In the genomic region with DNA sequence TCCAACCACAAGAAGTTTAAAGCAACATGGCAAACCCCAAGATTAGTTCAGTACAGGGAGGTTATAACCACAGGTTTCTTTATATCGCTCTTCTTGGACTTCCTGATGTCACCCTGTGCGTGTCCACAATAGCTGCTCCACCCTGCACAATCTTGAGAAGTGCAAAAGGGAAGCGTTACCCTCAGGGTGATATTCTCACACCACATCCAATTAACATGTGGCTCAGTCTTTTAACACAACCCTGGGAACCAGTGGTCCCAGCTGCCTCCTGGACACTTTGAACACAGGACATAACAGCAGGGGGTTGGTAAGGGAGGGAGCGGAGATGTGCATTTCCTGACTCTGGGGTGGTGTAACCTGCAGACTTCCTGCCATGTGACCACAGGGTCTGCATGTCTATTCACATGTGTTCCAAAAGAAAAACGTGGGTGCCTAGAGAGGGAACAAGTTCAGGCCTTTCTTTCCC, we compare ENCODE assay signal across 1 cellular context.
A peak's percentile ranks its signal among the peaks of the same experiment; 100 is the strongest.
TF ChIP-seq lines count a peak whose summit lies in the region.

No MANE protein-coding gene starts in this region.

TF ChIP-seq in GM12878, 131 proteins besides CTCF, POLR2A, EP300 and RAD21 (continued from another document and continues in another):
- TF ChIP-seq, protein P1, sequence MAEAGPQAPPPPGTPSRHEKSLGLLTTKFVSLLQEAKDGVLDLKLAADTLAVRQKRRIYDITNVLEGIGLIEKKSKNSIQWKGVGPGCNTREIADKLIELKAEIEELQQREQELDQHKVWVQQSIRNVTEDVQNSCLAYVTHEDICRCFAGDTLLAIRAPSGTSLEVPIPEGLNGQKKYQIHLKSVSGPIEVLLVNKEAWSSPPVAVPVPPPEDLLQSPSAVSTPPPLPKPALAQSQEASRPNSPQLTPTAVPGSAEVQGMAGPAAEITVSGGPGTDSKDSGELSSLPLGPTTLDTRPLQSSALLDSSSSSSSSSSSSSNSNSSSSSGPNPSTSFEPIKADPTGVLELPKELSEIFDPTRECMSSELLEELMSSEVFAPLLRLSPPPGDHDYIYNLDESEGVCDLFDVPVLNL (IDR thresholded peaks at IDR 0.05; ENCODE audit: low read depth, low read length): no peak
- TF ChIP-seq IKZF1 (conservative IDR thresholded peaks at IDR 0.05) (peak; percentile 95), HDAC6 (IDR thresholded peaks at IDR 0.05; ENCODE audit: unreplicated experiment) (no peak), SMAD1 (IDR thresholded peaks at IDR 0.05; ENCODE audit: low read depth, partially characterized antibody) (peak; percentile 79), BMI1 (IDR thresholded peaks at IDR 0.05; ENCODE audit: borderline replicate concordance) (peak; percentile 76; the same call in 1 of the 2 replicates), HCFC1 (IDR thresholded peaks at IDR 0.05; ENCODE audit: low read length) (no peak), CHD2 (IDR thresholded peaks at IDR 0.05; ENCODE audit: borderline replicate concordance, low read depth, low read length) (peak; percentile 80), FOS (IDR thresholded peaks at IDR 0.05; ENCODE audit: borderline replicate concordance, extremely low read depth, insufficient read length) (no peak), GATAD2B (conservative IDR thresholded peaks at IDR 0.05; ENCODE audit: low read depth) (peak; percentile 98), CREB1 (IDR thresholded peaks at IDR 0.05; ENCODE audit: low read depth) (peak; percentile 72; the same call in 1 of the 2 replicates), IRF4 (IDR thresholded peaks at IDR 0.05; ENCODE audit: low read depth, low read length) (peak; percentile 57; the same call in 1 of the 2 replicates), MEF2B (IDR thresholded peaks at IDR 0.05; ENCODE audit: partially characterized antibody, poor library complexity, severe bottlenecking) (peak; percentile 90), SP1 (IDR thresholded peaks at IDR 0.05; ENCODE audit: low read depth, low read length) (peak; percentile 44), ATF7 (IDR thresholded peaks at IDR 0.05; ENCODE audit: low read depth) (peak; percentile 92), ZNF622 (IDR thresholded peaks at IDR 0.05) (no peak), NFIC (IDR thresholded peaks at IDR 0.05; ENCODE audit: low read depth, low read length) (peak; percentile 93), FOXM1 (IDR thresholded peaks at IDR 0.05; ENCODE audit: low read depth, low read length) (peak; percentile 74), CBFB (IDR thresholded peaks at IDR 0.05; ENCODE audit: low read depth) (peak; percentile 77; the same call in 1 of the 2 replicates), HDGF (IDR thresholded peaks at IDR 0.05) (peak; percentile 80; the same call in 1 of the 2 replicates), RAD51 (IDR thresholded peaks at IDR 0.05) (peak; percentile 84), ZNF384 (IDR thresholded peaks at IDR 0.05; ENCODE audit: borderline replicate concordance, low read depth, low read length) (no peak), ZBED1 (IDR thresholded peaks at IDR 0.05; ENCODE audit: borderline replicate concordance) (peak; percentile 96), CREM (IDR thresholded peaks at IDR 0.05; ENCODE audit: low read depth) (peak; percentile 58), PAX8 (IDR thresholded peaks at IDR 0.05) (no peak), TARDBP (IDR thresholded peaks at IDR 0.05; ENCODE audit: borderline replicate concordance) (0 out of 2 replicates have a peak, but pooled peaks have one; percentile 34), DPF2 (IDR thresholded peaks at IDR 0.05) (peak; percentile 93), POU2F2 (IDR thresholded peaks at IDR 0.05; ENCODE audit: borderline replicate concordance, low read depth, low read length) (peak; percentile 83; the same call in 1 of the 3 replicates), GABPA (IDR thresholded peaks at IDR 0.05; ENCODE audit: low read depth) (peak; percentile 72), TBL1XR1 (IDR thresholded peaks at IDR 0.05; ENCODE audit: low read depth, low read length) (peak; percentile 79), YBX1 (IDR thresholded peaks at IDR 0.05) (no peak), POLR2AphosphoS5 (IDR thresholded peaks at IDR 0.05; ENCODE audit: low read length) (peak; percentile 41; the same call in 1 of the 2 replicates), MTA3 (IDR thresholded peaks at IDR 0.05; ENCODE audit: borderline replicate concordance, low read length) (peak; percentile 63; the same call in 1 of the 2 replicates), RUNX3 (IDR thresholded peaks at IDR 0.05; ENCODE audit: low read length) (peak; percentile 96), BCL11A (IDR thresholded peaks at IDR 0.05; ENCODE audit: low read depth, low read length) (peak; percentile 93), STAT1 (conservative IDR thresholded peaks at IDR 0.05) (0 out of 2 replicates have a peak, but pooled peaks have one; percentile 56), KDM1A (IDR thresholded peaks at IDR 0.05; ENCODE audit: borderline replicate concordance) (no peak), TCF12 (IDR thresholded peaks at IDR 0.05; ENCODE audit: low read depth, low read length) (peak; percentile 90), EED (IDR thresholded peaks at IDR 0.05; ENCODE audit: low read depth) (peak; percentile 93)
- TF ChIP-seq, protein P2, sequence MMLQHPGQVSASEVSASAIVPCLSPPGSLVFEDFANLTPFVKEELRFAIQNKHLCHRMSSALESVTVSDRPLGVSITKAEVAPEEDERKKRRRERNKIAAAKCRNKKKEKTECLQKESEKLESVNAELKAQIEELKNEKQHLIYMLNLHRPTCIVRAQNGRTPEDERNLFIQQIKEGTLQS (IDR thresholded peaks at IDR 0.05; ENCODE audit: borderline replicate concordance, extremely low read depth, low read depth, low read length): peak; percentile 46; the same call in 1 of the 2 replicates
- TF ChIP-seq, protein P3, sequence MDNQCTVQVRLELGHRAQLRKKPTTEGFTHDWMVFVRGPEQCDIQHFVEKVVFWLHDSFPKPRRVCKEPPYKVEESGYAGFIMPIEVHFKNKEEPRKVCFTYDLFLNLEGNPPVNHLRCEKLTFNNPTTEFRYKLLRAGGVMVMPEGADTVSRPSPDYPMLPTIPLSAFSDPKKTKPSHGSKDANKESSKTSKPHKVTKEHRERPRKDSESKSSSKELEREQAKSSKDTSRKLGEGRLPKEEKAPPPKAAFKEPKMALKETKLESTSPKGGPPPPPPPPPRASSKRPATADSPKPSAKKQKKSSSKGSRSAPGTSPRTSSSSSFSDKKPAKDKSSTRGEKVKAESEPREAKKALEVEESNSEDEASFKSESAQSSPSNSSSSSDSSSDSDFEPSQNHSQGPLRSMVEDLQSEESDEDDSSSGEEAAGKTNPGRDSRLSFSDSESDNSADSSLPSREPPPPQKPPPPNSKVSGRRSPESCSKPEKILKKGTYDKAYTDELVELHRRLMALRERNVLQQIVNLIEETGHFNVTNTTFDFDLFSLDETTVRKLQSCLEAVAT (IDR thresholded peaks at IDR 0.05): peak; percentile 87
- TF ChIP-seq, protein P4, sequence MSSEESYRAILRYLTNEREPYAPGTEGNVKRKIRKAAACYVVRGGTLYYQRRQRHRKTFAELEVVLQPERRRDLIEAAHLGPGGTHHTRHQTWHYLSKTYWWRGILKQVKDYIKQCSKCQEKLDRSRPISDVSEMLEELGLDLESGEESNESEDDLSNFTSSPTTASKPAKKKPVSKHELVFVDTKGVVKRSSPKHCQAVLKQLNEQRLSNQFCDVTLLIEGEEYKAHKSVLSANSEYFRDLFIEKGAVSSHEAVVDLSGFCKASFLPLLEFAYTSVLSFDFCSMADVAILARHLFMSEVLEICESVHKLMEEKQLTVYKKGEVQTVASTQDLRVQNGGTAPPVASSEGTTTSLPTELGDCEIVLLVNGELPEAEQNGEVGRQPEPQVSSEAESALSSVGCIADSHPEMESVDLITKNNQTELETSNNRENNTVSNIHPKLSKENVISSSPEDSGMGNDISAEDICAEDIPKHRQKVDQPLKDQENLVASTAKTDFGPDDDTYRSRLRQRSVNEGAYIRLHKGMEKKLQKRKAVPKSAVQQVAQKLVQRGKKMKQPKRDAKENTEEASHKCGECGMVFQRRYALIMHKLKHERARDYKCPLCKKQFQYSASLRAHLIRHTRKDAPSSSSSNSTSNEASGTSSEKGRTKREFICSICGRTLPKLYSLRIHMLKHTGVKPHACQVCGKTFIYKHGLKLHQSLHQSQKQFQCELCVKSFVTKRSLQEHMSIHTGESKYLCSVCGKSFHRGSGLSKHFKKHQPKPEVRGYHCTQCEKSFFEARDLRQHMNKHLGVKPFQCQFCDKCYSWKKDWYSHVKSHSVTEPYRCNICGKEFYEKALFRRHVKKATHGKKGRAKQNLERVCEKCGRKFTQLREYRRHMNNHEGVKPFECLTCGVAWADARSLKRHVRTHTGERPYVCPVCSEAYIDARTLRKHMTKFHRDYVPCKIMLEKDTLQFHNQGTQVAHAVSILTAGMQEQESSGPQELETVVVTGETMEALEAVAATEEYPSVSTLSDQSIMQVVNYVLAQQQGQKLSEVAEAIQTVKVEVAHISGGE (CRISPR knock-in tag; IDR thresholded peaks at IDR 0.05): no peak
- TF ChIP-seq, protein P5, sequence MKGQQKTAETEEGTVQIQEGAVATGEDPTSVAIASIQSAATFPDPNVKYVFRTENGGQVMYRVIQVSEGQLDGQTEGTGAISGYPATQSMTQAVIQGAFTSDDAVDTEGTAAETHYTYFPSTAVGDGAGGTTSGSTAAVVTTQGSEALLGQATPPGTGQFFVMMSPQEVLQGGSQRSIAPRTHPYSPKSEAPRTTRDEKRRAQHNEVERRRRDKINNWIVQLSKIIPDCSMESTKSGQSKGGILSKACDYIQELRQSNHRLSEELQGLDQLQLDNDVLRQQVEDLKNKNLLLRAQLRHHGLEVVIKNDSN (IDR thresholded peaks at IDR 0.05; ENCODE audit: borderline replicate concordance, extremely low read length, insufficient read depth, low read depth, low read length): peak; percentile 65
- TF ChIP-seq, protein P6, sequence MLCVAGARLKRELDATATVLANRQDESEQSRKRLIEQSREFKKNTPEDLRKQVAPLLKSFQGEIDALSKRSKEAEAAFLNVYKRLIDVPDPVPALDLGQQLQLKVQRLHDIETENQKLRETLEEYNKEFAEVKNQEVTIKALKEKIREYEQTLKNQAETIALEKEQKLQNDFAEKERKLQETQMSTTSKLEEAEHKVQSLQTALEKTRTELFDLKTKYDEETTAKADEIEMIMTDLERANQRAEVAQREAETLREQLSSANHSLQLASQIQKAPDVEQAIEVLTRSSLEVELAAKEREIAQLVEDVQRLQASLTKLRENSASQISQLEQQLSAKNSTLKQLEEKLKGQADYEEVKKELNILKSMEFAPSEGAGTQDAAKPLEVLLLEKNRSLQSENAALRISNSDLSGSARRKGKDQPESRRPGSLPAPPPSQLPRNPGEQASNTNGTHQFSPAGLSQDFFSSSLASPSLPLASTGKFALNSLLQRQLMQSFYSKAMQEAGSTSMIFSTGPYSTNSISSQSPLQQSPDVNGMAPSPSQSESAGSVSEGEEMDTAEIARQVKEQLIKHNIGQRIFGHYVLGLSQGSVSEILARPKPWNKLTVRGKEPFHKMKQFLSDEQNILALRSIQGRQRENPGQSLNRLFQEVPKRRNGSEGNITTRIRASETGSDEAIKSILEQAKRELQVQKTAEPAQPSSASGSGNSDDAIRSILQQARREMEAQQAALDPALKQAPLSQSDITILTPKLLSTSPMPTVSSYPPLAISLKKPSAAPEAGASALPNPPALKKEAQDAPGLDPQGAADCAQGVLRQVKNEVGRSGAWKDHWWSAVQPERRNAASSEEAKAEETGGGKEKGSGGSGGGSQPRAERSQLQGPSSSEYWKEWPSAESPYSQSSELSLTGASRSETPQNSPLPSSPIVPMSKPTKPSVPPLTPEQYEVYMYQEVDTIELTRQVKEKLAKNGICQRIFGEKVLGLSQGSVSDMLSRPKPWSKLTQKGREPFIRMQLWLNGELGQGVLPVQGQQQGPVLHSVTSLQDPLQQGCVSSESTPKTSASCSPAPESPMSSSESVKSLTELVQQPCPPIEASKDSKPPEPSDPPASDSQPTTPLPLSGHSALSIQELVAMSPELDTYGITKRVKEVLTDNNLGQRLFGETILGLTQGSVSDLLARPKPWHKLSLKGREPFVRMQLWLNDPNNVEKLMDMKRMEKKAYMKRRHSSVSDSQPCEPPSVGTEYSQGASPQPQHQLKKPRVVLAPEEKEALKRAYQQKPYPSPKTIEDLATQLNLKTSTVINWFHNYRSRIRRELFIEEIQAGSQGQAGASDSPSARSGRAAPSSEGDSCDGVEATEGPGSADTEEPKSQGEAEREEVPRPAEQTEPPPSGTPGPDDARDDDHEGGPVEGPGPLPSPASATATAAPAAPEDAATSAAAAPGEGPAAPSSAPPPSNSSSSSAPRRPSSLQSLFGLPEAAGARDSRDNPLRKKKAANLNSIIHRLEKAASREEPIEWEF (IDR thresholded peaks at IDR 0.05; ENCODE audit: insufficient replicate concordance, low read depth, low read length): peak; percentile 55
- TF ChIP-seq, protein P7, sequence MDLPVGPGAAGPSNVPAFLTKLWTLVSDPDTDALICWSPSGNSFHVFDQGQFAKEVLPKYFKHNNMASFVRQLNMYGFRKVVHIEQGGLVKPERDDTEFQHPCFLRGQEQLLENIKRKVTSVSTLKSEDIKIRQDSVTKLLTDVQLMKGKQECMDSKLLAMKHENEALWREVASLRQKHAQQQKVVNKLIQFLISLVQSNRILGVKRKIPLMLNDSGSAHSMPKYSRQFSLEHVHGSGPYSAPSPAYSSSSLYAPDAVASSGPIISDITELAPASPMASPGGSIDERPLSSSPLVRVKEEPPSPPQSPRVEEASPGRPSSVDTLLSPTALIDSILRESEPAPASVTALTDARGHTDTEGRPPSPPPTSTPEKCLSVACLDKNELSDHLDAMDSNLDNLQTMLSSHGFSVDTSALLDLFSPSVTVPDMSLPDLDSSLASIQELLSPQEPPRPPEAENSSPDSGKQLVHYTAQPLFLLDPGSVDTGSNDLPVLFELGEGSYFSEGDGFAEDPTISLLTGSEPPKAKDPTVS (IDR thresholded peaks at IDR 0.05; ENCODE audit: low read depth, low read length): no peak
- TF ChIP-seq, protein P8, sequence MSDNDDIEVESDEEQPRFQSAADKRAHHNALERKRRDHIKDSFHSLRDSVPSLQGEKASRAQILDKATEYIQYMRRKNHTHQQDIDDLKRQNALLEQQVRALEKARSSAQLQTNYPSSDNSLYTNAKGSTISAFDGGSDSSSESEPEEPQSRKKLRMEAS (IDR thresholded peaks at IDR 0.05; ENCODE audit: low read depth, low read length): peak; percentile 67; the same call in 1 of the 2 replicates
- TF ChIP-seq, protein P9, sequence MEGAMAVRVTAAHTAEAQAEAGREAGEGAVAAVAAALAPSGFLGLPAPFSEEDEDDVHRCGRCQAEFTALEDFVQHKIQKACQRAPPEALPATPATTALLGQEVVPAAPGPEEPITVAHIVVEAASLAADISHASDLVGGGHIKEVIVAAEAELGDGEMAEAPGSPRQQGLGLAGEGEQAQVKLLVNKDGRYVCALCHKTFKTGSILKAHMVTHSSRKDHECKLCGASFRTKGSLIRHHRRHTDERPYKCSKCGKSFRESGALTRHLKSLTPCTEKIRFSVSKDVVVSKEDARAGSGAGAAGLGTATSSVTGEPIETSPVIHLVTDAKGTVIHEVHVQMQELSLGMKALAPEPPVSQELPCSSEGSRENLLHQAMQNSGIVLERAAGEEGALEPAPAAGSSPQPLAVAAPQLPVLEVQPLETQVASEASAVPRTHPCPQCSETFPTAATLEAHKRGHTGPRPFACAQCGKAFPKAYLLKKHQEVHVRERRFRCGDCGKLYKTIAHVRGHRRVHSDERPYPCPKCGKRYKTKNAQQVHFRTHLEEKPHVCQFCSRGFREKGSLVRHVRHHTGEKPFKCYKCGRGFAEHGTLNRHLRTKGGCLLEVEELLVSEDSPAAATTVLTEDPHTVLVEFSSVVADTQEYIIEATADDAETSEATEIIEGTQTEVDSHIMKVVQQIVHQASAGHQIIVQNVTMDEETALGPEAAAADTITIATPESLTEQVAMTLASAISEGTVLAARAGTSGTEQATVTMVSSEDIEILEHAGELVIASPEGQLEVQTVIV (IDR thresholded peaks at IDR 0.05; ENCODE audit: borderline replicate concordance, partially characterized antibody): peak; percentile 21
